ENCODE assay signal across 10 cellular contexts in genomic region chr11:126188332-126189108, GRCh38. TPM values are rescaled to one million over a fixed set of nuclear protein-coding genes. Genes with fewer than 3 reads are reported as not detected.
DNase-seq lines count a peak whose midpoint lies in the region; ATAC-seq and TF ChIP-seq lines count a peak whose summit lies in the region.
"Had no signal": no experiment of that assay in that cellular context is flagged by ENCODE, and none has a peak within 500 bp of the region (broad histone marks: within the 10 kb centered on the region; RNA-seq: fewer than 3 reads in every experiment).

No MANE protein-coding gene starts in this region.

- peaks cover 67% of the 10 kb centered on the region for H3K4me1 ChIP-seq in OCI-LY3 (ENCODE audit: low read length)
- H3K4me1 ChIP-seq in PC-9 (replicated peaks; ENCODE audit: insufficient read depth) = no peaks in the 10 kb centered on the region

- POLR2A ChIA-PET in PC-9 (lab: Charles Lee; ENCODE audit: unreplicated experiment) = no interaction called here

- CTCF ChIA-PET in PC-9 (lab: Charles Lee) = no interaction called here

- no peak for DNase-seq in PC-9
- DNase-seq in HFFc6 = no peak
- DNase-seq in RKO (ENCODE audit: low spot score) = no peak
- DNase-seq in NCI-H2196 treated with DMSO at 0.1 percent for 48 hours (lab: John Stamatoyannopoulos, UW; ENCODE audit: unreplicated experiment) = no peak
- DNase-seq: Caco-2, NCI-H524 treated with DMSO at 0.1 percent for 48 hours had no signal

- no peaks in the 10 kb centered on the region for H3K9me2 ChIP-seq in PC-9 (ENCODE audit: insufficient read depth)

- H2AFZ ChIP-seq in OCI-LY3 (ENCODE audit: low read depth, low read length) = no peak overlapping the region
- H2AFZ ChIP-seq in PC-9 = no peak overlapping the region

- H3K79me2 ChIP-seq in OCI-LY3 (ENCODE audit: low read length) (no peaks in the 10 kb centered on the region), PC-9 (ENCODE audit: low read depth) (no peaks in the 10 kb centered on the region)

- H3K27ac Mint-ChIP-seq in HFFc6 = no peak overlapping the region

- intact Hi-C loops in PC-9 (cut with micrococcal nuclease; ENCODE audit: unreplicated experiment) = no loop called here

- ATAC-seq in GM19395 (IDR thresholded peaks at IDR 0.05; ENCODE audit: unreplicated experiment) (peak; percentile 81), HG02938 (IDR thresholded peaks at IDR 0.05; ENCODE audit: unreplicated experiment) (peak; percentile 85)

- H3F3A ChIP-seq in PC-9 (ENCODE audit: insufficient read depth, low read depth) = no peaks in the 10 kb centered on the region

- H3K27ac ChIP-seq in OCI-LY3 (ENCODE audit: low read length) (peak overlapping the region; percentile 85), PC-9 (no peak overlapping the region)

- H4K20me1 ChIP-seq in OCI-LY3 (ENCODE audit: insufficient read depth, low read length) (0 out of 2 replicates have a peak, but pooled peaks cover 4% of the 10 kb centered on the region), PC-9 (ENCODE audit: insufficient read depth) (peaks cover 1% of the 10 kb centered on the region)

- no TSS peak for BruUV-seq in PC-9 (replicated peaks; lab: Mats Ljungman, UMichigan)

- H3K4me3 Mint-ChIP-seq in HFFc6 = no peak overlapping the region

- peak overlapping the region; percentile 45; the same call in 1 of the 2 replicates for H3K9ac ChIP-seq in OCI-LY3 (ENCODE audit: low read length)

- H3K9me3 ChIP-seq in OCI-LY3 (ENCODE audit: insufficient read depth, low read length) (no peaks in the 10 kb centered on the region), PC-9 (ENCODE audit: insufficient read depth, low read depth) (no peaks in the 10 kb centered on the region)
- H3K9me3 ChIP-seq: Caco-2 had no signal

- no peak for TF ChIP-seq CTCF in GM12875 (IDR thresholded peaks at IDR 0.05; ENCODE audit: borderline replicate concordance, insufficient read depth, low read depth, low read length)
- no peak for TF ChIP-seq CTCF in OCI-LY3 (IDR thresholded peaks at IDR 0.05; ENCODE audit: low read depth, low read length)
- no peak for TF ChIP-seq CTCF in PC-9 (conservative IDR thresholded peaks at IDR 0.05)
- no peak for TF ChIP-seq CTCF in HFFc6 (IDR thresholded peaks at IDR 0.05)

- no peaks in the 10 kb centered on the region for H3K27me3 ChIP-seq in OCI-LY3 (ENCODE audit: low read depth, low read length)
- no peaks in the 10 kb centered on the region for H3K27me3 ChIP-seq in PC-9 (ENCODE audit: insufficient read depth, low read depth)

- no peaks in the 10 kb centered on the region for H3K4me1 Mint-ChIP-seq in HFFc6 (ENCODE audit: low read depth)

- H3K4me3 ChIP-seq in GM12875 (ENCODE audit: low read depth, low read length) = peak overlapping the region; percentile 33
- H3K4me3 ChIP-seq in OCI-LY3 (ENCODE audit: low read length) = peak overlapping the region; percentile 60
- H3K4me3 ChIP-seq in PC-9 = no peak overlapping the region

- peak overlapping the region; percentile 82 for H3K4me2 ChIP-seq in OCI-LY3 (ENCODE audit: low read length)
- no peak overlapping the region for H3K4me2 ChIP-seq in PC-9

- no peaks in the 10 kb centered on the region for H3K36me3 Mint-ChIP-seq in HFFc6 (ENCODE audit: low read depth)

- H3K9me3 Mint-ChIP-seq in HFFc6 = no peaks in the 10 kb centered on the region

- H3K36me3 ChIP-seq in OCI-LY3 (replicated peaks; ENCODE audit: low read depth, low read length) (peaks cover 28% of the 10 kb centered on the region), PC-9 (ENCODE audit: low read depth) (no peaks in the 10 kb centered on the region)

- H3K27me3 Mint-ChIP-seq in HFFc6 (ENCODE audit: insufficient read depth) = no peaks in the 10 kb centered on the region; the same call in 1 of the 2 replicates

RNA-seq across cellular contexts. Expression of gene RPUSD4, which starts 22.9 kb away (rescaled TPM):
- 25.1 and 26.0 TPM in 2 replicates for total RNA-seq in PC-9 (2021)
- total RNA-seq in HFFc6 (2021; fragmentation: NEBNext Ultra II Directional; extraction: Animal tissue kit (Norgen Biotek cat#: 25700)) = 10 to 100 TPM; 18.8 to 20.9 (median 19.6) TPM

RNA-seq across cellular contexts. Expression of gene FAM118B, which starts 23.1 kb away (rescaled TPM):
- 12.5 and 13.1 TPM in 2 replicates for total RNA-seq in PC-9 (2021)
- total RNA-seq in HFFc6 (2021; fragmentation: NEBNext Ultra II Directional; extraction: Animal tissue kit (Norgen Biotek cat#: 25700)) = 10 to 100 TPM; 16.4 to 19.6 (median 17.8) TPM
